Comparison of ENCODE assay signal across 14 cellular contexts in genomic region chr12:124633269-124633953, GRCh38.
DNase-seq lines count a peak whose midpoint lies in the region; ATAC-seq and TF ChIP-seq lines count a peak whose summit lies in the region.
"Had no signal": no experiment of that assay in that cellular context is flagged by ENCODE, and none has a peak within 500 bp of the region (broad histone marks: within the 10 kb centered on the region; RNA-seq: fewer than 3 reads in every experiment).

No MANE protein-coding gene starts in this region.

- H4K20me1 ChIP-seq in PC-3 (ENCODE audit: low read length) = no peaks in the 10 kb centered on the region

- H3K9me3 Mint-ChIP-seq in activated CD8-positive, alpha-beta T cell treated with anti-CD3 and anti-CD28 coated beads, Interleukin-2, amount 10 ng/mL, durations not matched to agents 7 days and 5 days (ENCODE audit: insufficient read depth) = no peaks in the 10 kb centered on the region
- H3K9me3 Mint-ChIP-seq in activated T-helper 17 cell treated with anti-CD3 and anti-CD28 coated beads, Interleukin-2, amount 50 U/mL, for 72 hours = peaks cover 3% of the 10 kb centered on the region
- H3K9me3 Mint-ChIP-seq: activated naive CD4-positive, alpha-beta T cell treated with anti-CD3 and anti-CD28 coated beads, Interleukin-2, amount 50 U/mL, for 72 hours had no signal

- POLR2A ChIA-PET in PC-3 (lab: Charles Lee; ENCODE audit: unreplicated experiment) = no interaction called here
- POLR2A ChIA-PET in activated CD8-positive, alpha-beta T cell treated with anti-CD3 and anti-CD28 coated beads, Interleukin-2, amount 10 ng/mL, durations not matched to agents 7 days and 5 days (lab: Charles Lee) = no interaction called here

- H3K9me3 ChIP-seq in PC-3 (ENCODE audit: low read length) = no peaks in the 10 kb centered on the region
- no peaks in the 10 kb centered on the region for H3K9me3 ChIP-seq in esophagus (ENCODE audit: control insufficient read depth in 2 of 2, insufficient read depth in 1 of 2, low read depth in 1 of 2, low read length in 1 of 2)
- H3K9me3 ChIP-seq in neuronal stem cell (replicated peaks in 1 of 2; ENCODE audit: control insufficient read depth in 2 of 2, insufficient read depth in 1 of 2, low read depth in 1 of 2, low read length in 2 of 2) = no peaks in the 10 kb centered on the region

- no peak overlapping the region for H3K4me3 ChIP-seq in PC-3 (ENCODE audit: low read length)
- H3K4me3 ChIP-seq in esophagus (ENCODE audit: low read depth in 1 of 2, low read length in 2 of 2) = no peak overlapping the region
- H3K4me3 ChIP-seq in neuronal stem cell (ENCODE audit: low read length in 2 of 2) = no peak overlapping the region
- H3K4me3 ChIP-seq: dorsolateral prefrontal cortex had no signal

- no peak for TF ChIP-seq CTCF in PC-3 (conservative IDR thresholded peaks at IDR 0.05; ENCODE audit: low read depth, low read length)

- no peak overlapping the region for H3K4ac ChIP-seq in neuronal stem cell (ENCODE audit: low read length)

- 40 to 53% methylated on average over 9 of the region's 9 CpGs for WGBS in esophagus, 2 donors
- WGBS in neuronal stem cell (ENCODE audit: extremely low coverage in 2 of 2, insufficient read length in 2 of 2, insufficient replicate concordance in 1 of 2), 2 donors = no CpG with 5 or more reads among the region's 9 CpGs

- H2BK12ac ChIP-seq in neuronal stem cell (ENCODE audit: low read length) = no peak overlapping the region

- H2AK5ac ChIP-seq in neuronal stem cell (ENCODE audit: low read depth, low read length) = no peak overlapping the region

- no peak overlapping the region for H3K27ac Mint-ChIP-seq in activated CD8-positive, alpha-beta T cell treated with anti-CD3 and anti-CD28 coated beads, Interleukin-2, amount 10 ng/mL, durations not matched to agents 7 days and 5 days
- no peak overlapping the region for H3K27ac Mint-ChIP-seq in activated T-helper 17 cell treated with anti-CD3 and anti-CD28 coated beads, Interleukin-2, amount 50 U/mL, for 72 hours
- H3K27ac Mint-ChIP-seq: activated CD4-positive, alpha-beta memory T cell treated with anti-CD3 and anti-CD28 coated beads, Interleukin-2, amount 10 ng/mL, durations not matched to agents 7 days and 5 days; activated naive CD4-positive, alpha-beta T cell treated with anti-CD3 and anti-CD28 coated beads, Interleukin-2, amount 50 U/mL, for 72 hours; T-helper 1 cell treated with Interleukin-12 subunit alpha and Interleukin-12 subunit beta and Interleukin-4 antibody, amounts not matched to agents 30 μg/mL and 1 μg/mL, for 36 hours had no signal

- no peak overlapping the region for H4K91ac ChIP-seq in neuronal stem cell (ENCODE audit: low read depth, low read length, poor library complexity)

- H2BK5ac ChIP-seq in neuronal stem cell (ENCODE audit: low read length) = no peak overlapping the region

- no peaks in the 10 kb centered on the region for H3K27me3 ChIP-seq in PC-3 (ENCODE audit: low read length)
- H3K27me3 ChIP-seq in esophagus (ENCODE audit: control insufficient read depth in 1 of 2, insufficient read depth in 2 of 2, low read length in 2 of 2) = no peaks in the 10 kb centered on the region
- peaks cover 0 to 6% (median 0%) of the 10 kb centered on the region in 3 experiments for H3K27me3 ChIP-seq in neuronal stem cell (ENCODE audit: control insufficient read depth in 3 of 3, insufficient read depth in 3 of 3, low read depth in 1 of 3, low read length in 3 of 3)
- H3K27me3 ChIP-seq: dorsolateral prefrontal cortex had no signal

- no peaks in the 10 kb centered on the region for H3K79me2 ChIP-seq in PC-3 (ENCODE audit: low read length)

- H3K9ac ChIP-seq in PC-3 (ENCODE audit: low read length) = no peak overlapping the region
- no peak overlapping the region for H3K9ac ChIP-seq in neuronal stem cell (ENCODE audit: low read depth, low read length, poor library complexity)

- DNase-seq in EH (ENCODE audit: low read depth) = peak; percentile 21
- DNase-seq in PC-3 = peak; percentile 71
- DNase-seq in neuronal stem cell (ENCODE audit: low spot score) = no peak
- no peak for DNase-seq in activated CD8-positive, alpha-beta T cell treated with anti-CD3 and anti-CD28 coated beads, Interleukin-2, amount 10 ng/mL, durations not matched to agents 7 days and 5 days
- no peak for DNase-seq in activated T-cell treated with anti-CD3 and anti-CD28 coated beads for 4 hours
- DNase-seq: activated CD4-positive, alpha-beta memory T cell treated with anti-CD3 and anti-CD28 coated beads, Interleukin-2, amount 10 ng/mL, durations not matched to agents 7 days and 5 days; dorsolateral prefrontal cortex; hypothalamus; NCI-H1092 treated with DMSO at 0.1 percent for 48 hours had no signal

- intact Hi-C loops in PC-3 (cut with micrococcal nuclease) = no loop called here

- TSS peak; percentile 45 for BruUV-seq in PC-3 (replicated peaks; lab: Mats Ljungman, UMichigan)

- no peaks in the 10 kb centered on the region for H3K36me3 Mint-ChIP-seq in activated CD8-positive, alpha-beta T cell treated with anti-CD3 and anti-CD28 coated beads, Interleukin-2, amount 10 ng/mL, durations not matched to agents 7 days and 5 days (ENCODE audit: low read depth)
- H3K36me3 Mint-ChIP-seq in activated T-helper 17 cell treated with anti-CD3 and anti-CD28 coated beads, Interleukin-2, amount 50 U/mL, for 72 hours (ENCODE audit: low read depth) = no peaks in the 10 kb centered on the region
- H3K36me3 Mint-ChIP-seq: activated naive CD4-positive, alpha-beta T cell treated with anti-CD3 and anti-CD28 coated beads, Interleukin-2, amount 50 U/mL, for 72 hours had no signal

- H3F3A ChIP-seq in PC-3 (ENCODE audit: low read length, unreplicated experiment) = peaks cover 4% of the 10 kb centered on the region

- peak overlapping the region; percentile 45 for H2AFZ ChIP-seq in PC-3 (ENCODE audit: low read length)
- no peak overlapping the region for H2AFZ ChIP-seq in neuronal stem cell (ENCODE audit: low read length)

- H2BK15ac ChIP-seq in neuronal stem cell (ENCODE audit: low read length) = no peak overlapping the region

- H3K9me2 ChIP-seq in PC-3 (replicated peaks; ENCODE audit: low read length) = no peaks in the 10 kb centered on the region

- no peaks in the 10 kb centered on the region for H3K79me1 ChIP-seq in neuronal stem cell (ENCODE audit: low read depth, low read length)

- no peaks in the 10 kb centered on the region for H3K27me3 Mint-ChIP-seq in activated CD8-positive, alpha-beta T cell treated with anti-CD3 and anti-CD28 coated beads, Interleukin-2, amount 10 ng/mL, durations not matched to agents 7 days and 5 days (ENCODE audit: low read depth)
- H3K27me3 Mint-ChIP-seq in activated T-helper 17 cell treated with anti-CD3 and anti-CD28 coated beads, Interleukin-2, amount 50 U/mL, for 72 hours = peaks cover 5% of the 10 kb centered on the region

- H3K4me1 Mint-ChIP-seq in activated CD8-positive, alpha-beta T cell treated with anti-CD3 and anti-CD28 coated beads, Interleukin-2, amount 10 ng/mL, durations not matched to agents 7 days and 5 days (ENCODE audit: low read depth) = peaks cover 9% of the 10 kb centered on the region
- peaks cover 12% of the 10 kb centered on the region for H3K4me1 Mint-ChIP-seq in activated T-helper 17 cell treated with anti-CD3 and anti-CD28 coated beads, Interleukin-2, amount 50 U/mL, for 72 hours

- H3K4me2 ChIP-seq in PC-3 (ENCODE audit: low read length) (peak overlapping the region; percentile 27), neuronal stem cell (ENCODE audit: insufficient read depth, low read length, poor library complexity, severe bottlenecking) (no peak overlapping the region)

- H3K4me1 ChIP-seq in PC-3 (ENCODE audit: insufficient read depth, low read length) (peaks cover 46% of the 10 kb centered on the region), esophagus (ENCODE audit: control insufficient read depth in 2 of 2, insufficient read depth in 2 of 2, low read length in 1 of 2) (peaks cover 0 to 12% of the 10 kb centered on the region in 2 donors), neuronal stem cell (ENCODE audit: control insufficient read depth in 2 of 2, insufficient read depth in 1 of 2, low read depth in 1 of 2, low read length in 2 of 2) (peaks cover 2 to 6% of the 10 kb centered on the region in 2 donors)

- H3K18ac ChIP-seq in neuronal stem cell (ENCODE audit: low read length) = peak overlapping the region; percentile 81

- peak; percentile 77 for ATAC-seq in PC-3
- no peak for ATAC-seq in activated CD8-positive, alpha-beta T cell treated with anti-CD3 and anti-CD28 coated beads, Interleukin-2, amount 10 ng/mL, durations not matched to agents 7 days and 5 days
- no peak for ATAC-seq in HG03045 (IDR thresholded peaks at IDR 0.05; ENCODE audit: unreplicated experiment)
- no peak for ATAC-seq in activated T-helper 17 cell treated with anti-CD3 and anti-CD28 coated beads, Interleukin-2, amount 50 U/mL, for 72 hours (replicated peaks)
- ATAC-seq: activated naive CD4-positive, alpha-beta T cell treated with anti-CD3 and anti-CD28 coated beads, Interleukin-2, amount 50 U/mL, for 72 hours had no signal

- H3K36me3 ChIP-seq in PC-3 (ENCODE audit: low read depth, low read length) (no peaks in the 10 kb centered on the region), esophagus (ENCODE audit: control insufficient read depth in 2 of 2, insufficient read depth in 2 of 2, low read length in 1 of 2) (no peaks in the 10 kb centered on the region), neuronal stem cell (replicated peaks in 1 of 2; ENCODE audit: control insufficient read depth in 2 of 2, insufficient read depth in 2 of 2, low read length in 2 of 2) (no peaks in the 10 kb centered on the region)

- H3K4me3 Mint-ChIP-seq in activated CD8-positive, alpha-beta T cell treated with anti-CD3 and anti-CD28 coated beads, Interleukin-2, amount 10 ng/mL, durations not matched to agents 7 days and 5 days = no peak overlapping the region
- no peak overlapping the region for H3K4me3 Mint-ChIP-seq in activated T-helper 17 cell treated with anti-CD3 and anti-CD28 coated beads, Interleukin-2, amount 50 U/mL, for 72 hours
- H3K4me3 Mint-ChIP-seq: activated CD4-positive, alpha-beta memory T cell treated with anti-CD3 and anti-CD28 coated beads, Interleukin-2, amount 10 ng/mL, durations not matched to agents 7 days and 5 days; T-helper 1 cell treated with Interleukin-12 subunit alpha and Interleukin-12 subunit beta and Interleukin-4 antibody, amounts not matched to agents 30 μg/mL and 1 μg/mL, for 36 hours had no signal

- H3K14ac ChIP-seq in neuronal stem cell (ENCODE audit: low read length) = no peak overlapping the region

- no peak overlapping the region for H3K23ac ChIP-seq in neuronal stem cell (ENCODE audit: low read depth, low read length, poor library complexity)

- CTCF ChIA-PET in PC-3 (lab: Charles Lee) = interaction anchor here (0.9 kb wide), 1 partner anchor 87 kb away, joined by 4 read pairs; no protein-coding TSS in a partner anchor
- CTCF ChIA-PET in activated CD8-positive, alpha-beta T cell treated with anti-CD3 and anti-CD28 coated beads, Interleukin-2, amount 10 ng/mL, durations not matched to agents 7 days and 5 days (lab: Charles Lee) = no interaction called here

- H4K8ac ChIP-seq in neuronal stem cell (ENCODE audit: low read depth, low read length) = no peak overlapping the region

- peak overlapping the region; percentile 3; the same call in 1 of the 2 replicates for H3K27ac ChIP-seq in PC-3 (ENCODE audit: low read length)
- H3K27ac ChIP-seq in esophagus (ENCODE audit: low read depth in 2 of 2, low read length in 1 of 2) = peak overlapping the region; percentile 40 to 75
- H3K27ac ChIP-seq in neuronal stem cell (replicated peaks; ENCODE audit: low read length) = no peak overlapping the region
- H3K27ac ChIP-seq: dorsolateral prefrontal cortex had no signal

- H2BK120ac ChIP-seq in neuronal stem cell (ENCODE audit: low read depth, low read length) = no peak overlapping the region

Comparison
In these comparisons a context has a peak if more than half of its experiments do, and no peak if none do; other contexts are left out.
1. DNase-seq: peak in EH (single experiment) and PC-3 (single experiment); none in neuronal stem cell (single experiment), activated CD8-positive, alpha-beta T cell treated with anti-CD3 and anti-CD28 coated beads, Interleukin-2, amount 10 ng/mL, durations not matched to agents 7 days and 5 days (single experiment) and activated T-cell treated with anti-CD3 and anti-CD28 coated beads for 4 hours (single experiment).